In genomic region chr12:43766291-43766690, GRCh38 we compare ENCODE assay signal across 2 cellular contexts.
TF ChIP-seq lines count a peak whose summit lies in the region.

No MANE protein-coding gene starts in this region.

TF ChIP-seq in IMR-90, 13 proteins besides CTCF, POLR2A, EP300 and RAD21:
- TF ChIP-seq NFE2L2 (IDR thresholded peaks at IDR 0.05; ENCODE audit: low read depth, low read length) (no peak), RCOR1 (IDR thresholded peaks at IDR 0.05; ENCODE audit: insufficient replicate concordance, low read length) (no peak), SMC3 (IDR thresholded peaks at IDR 0.05; ENCODE audit: low read depth, low read length) (no peak), MXI1 (IDR thresholded peaks at IDR 0.05; ENCODE audit: borderline replicate concordance, low read depth, low read length) (no peak), MAZ (IDR thresholded peaks at IDR 0.05; ENCODE audit: borderline replicate concordance, low read depth, low read length) (no peak), BHLHE40 (IDR thresholded peaks at IDR 0.05; ENCODE audit: low read depth, low read length) (no peak)
- TF ChIP-seq, protein P1, sequence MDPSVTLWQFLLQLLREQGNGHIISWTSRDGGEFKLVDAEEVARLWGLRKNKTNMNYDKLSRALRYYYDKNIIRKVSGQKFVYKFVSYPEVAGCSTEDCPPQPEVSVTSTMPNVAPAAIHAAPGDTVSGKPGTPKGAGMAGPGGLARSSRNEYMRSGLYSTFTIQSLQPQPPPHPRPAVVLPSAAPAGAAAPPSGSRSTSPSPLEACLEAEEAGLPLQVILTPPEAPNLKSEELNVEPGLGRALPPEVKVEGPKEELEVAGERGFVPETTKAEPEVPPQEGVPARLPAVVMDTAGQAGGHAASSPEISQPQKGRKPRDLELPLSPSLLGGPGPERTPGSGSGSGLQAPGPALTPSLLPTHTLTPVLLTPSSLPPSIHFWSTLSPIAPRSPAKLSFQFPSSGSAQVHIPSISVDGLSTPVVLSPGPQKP (IDR thresholded peaks at IDR 0.05; ENCODE audit: borderline replicate concordance, low read depth, low read length): no peak
- TF ChIP-seq, protein P2, sequence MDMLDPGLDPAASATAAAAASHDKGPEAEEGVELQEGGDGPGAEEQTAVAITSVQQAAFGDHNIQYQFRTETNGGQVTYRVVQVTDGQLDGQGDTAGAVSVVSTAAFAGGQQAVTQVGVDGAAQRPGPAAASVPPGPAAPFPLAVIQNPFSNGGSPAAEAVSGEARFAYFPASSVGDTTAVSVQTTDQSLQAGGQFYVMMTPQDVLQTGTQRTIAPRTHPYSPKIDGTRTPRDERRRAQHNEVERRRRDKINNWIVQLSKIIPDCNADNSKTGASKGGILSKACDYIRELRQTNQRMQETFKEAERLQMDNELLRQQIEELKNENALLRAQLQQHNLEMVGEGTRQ (IDR thresholded peaks at IDR 0.05; ENCODE audit: low read depth, low read length): no peak

TF ChIP-seq in GM12891, 5 proteins besides CTCF, POLR2A, EP300 and RAD21:
- TF ChIP-seq POU2F2 (IDR thresholded peaks at IDR 0.05; ENCODE audit: low read depth, low read length): no peak
- no peak for TF ChIP-seq PAX5 (IDR thresholded peaks at IDR 0.05; ENCODE audit: insufficient read depth, low read length, severe bottlenecking)
- TF ChIP-seq POLR2AphosphoS5 (IDR thresholded peaks at IDR 0.05; ENCODE audit: low read depth, low read length): no peak
- TF ChIP-seq TAF1 (IDR thresholded peaks at IDR 0.05; ENCODE audit: low read depth, low read length): no peak
TF ChIP-seq in GM12891: peak in this region for 0.
